Comparison of ENCODE assay signal across 1 cellular context in the genomic region with DNA sequence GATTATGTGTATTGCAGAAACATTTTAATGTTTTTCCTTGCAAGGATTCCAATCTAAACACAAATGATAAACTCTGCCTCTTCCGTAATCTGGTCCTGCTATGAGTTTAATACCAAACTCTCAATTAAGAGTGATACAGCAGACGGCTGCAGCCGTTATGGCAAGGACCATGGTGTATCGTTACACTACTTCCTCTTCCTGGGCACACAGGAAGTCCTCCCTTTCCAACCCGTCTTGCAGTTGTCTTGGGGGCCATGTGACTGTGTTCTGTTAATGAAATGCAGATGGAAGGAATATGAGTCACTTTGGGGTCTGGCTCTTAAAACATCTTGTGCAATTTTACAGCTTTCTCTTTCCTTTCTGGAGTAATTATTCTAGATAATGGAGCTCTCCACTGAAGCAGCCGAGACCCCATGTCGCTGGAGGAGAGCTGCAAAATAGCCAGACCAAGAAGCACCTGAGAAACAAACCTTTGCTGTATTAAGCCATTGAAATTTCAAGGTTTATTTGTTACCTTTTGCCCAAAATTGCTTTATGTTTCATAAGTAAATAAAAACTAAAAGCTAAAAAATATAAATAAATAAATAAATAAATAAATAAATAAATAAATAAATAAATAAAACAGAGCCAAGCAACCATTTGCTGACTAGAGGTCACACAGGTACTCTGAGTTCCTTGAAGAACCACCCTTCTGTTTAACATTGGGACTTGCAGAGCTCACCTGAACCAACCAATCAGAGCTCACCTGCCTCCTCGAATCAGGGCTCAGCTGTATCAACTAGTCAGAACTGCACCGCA.
A peak's percentile ranks its signal among the peaks of the same experiment; 100 is the strongest.
TF ChIP-seq lines count a peak whose summit lies in the region.

No MANE protein-coding gene starts in this region.

TF ChIP-seq in HEK293, 187 proteins besides CTCF, POLR2A, EP300 and RAD21 (continued from another document and continues in another):
- TF ChIP-seq, protein P1, sequence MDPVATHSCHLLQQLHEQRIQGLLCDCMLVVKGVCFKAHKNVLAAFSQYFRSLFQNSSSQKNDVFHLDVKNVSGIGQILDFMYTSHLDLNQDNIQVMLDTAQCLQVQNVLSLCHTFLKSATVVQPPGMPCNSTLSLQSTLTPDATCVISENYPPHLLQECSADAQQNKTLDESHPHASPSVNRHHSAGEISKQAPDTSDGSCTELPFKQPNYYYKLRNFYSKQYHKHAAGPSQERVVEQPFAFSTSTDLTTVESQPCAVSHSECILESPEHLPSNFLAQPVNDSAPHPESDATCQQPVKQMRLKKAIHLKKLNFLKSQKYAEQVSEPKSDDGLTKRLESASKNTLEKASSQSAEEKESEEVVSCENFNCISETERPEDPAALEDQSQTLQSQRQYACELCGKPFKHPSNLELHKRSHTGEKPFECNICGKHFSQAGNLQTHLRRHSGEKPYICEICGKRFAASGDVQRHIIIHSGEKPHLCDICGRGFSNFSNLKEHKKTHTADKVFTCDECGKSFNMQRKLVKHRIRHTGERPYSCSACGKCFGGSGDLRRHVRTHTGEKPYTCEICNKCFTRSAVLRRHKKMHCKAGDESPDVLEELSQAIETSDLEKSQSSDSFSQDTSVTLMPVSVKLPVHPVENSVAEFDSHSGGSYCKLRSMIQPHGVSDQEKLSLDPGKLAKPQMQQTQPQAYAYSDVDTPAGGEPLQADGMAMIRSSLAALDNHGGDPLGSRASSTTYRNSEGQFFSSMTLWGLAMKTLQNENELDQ (tag by site-specific recombination; IDR thresholded peaks at IDR 0.05; ENCODE audit: low read depth), result no peak
- TF ChIP-seq ZNF416 (tag by site-specific recombination; IDR thresholded peaks at IDR 0.05) (no peak), IKZF3 (tag by site-specific recombination; IDR thresholded peaks at IDR 0.05) (no peak), ZNF221 (tag by site-specific recombination; IDR thresholded peaks at IDR 0.05; ENCODE audit: borderline replicate concordance) (no peak), ZNF776 (tag by site-specific recombination; IDR thresholded peaks at IDR 0.05; ENCODE audit: borderline replicate concordance) (no peak), SP2 (tag by site-specific recombination; IDR thresholded peaks at IDR 0.05) (no peak), ZBTB1 (tag by site-specific recombination; IDR thresholded peaks at IDR 0.05) (no peak), ZBTB48 (tag by site-specific recombination; IDR thresholded peaks at IDR 0.05) (no peak), ZNF558 (tag by site-specific recombination; IDR thresholded peaks at IDR 0.05) (peak; percentile 76; the same call in 1 of the 2 replicates), ZNF350 (tag by site-specific recombination; IDR thresholded peaks at IDR 0.05) (no peak), ZNF169 (tag by site-specific recombination; IDR thresholded peaks at IDR 0.05) (no peak), ZNF174 (tag by site-specific recombination; IDR thresholded peaks at IDR 0.05) (no peak), ZNF202 (tag by site-specific recombination; IDR thresholded peaks at IDR 0.05; ENCODE audit: borderline replicate concordance) (peak; percentile 74; the same call in 1 of the 2 replicates), REPIN1 (tag by site-specific recombination; IDR thresholded peaks at IDR 0.05; ENCODE audit: low read depth) (no peak), BCL11B (tag by site-specific recombination; IDR thresholded peaks at IDR 0.05; ENCODE audit: low read depth) (no peak), ZNF214 (tag by site-specific recombination; IDR thresholded peaks at IDR 0.05; ENCODE audit: borderline replicate concordance) (no peak), ZNF843 (tag by site-specific recombination; IDR thresholded peaks at IDR 0.05) (no peak), GLIS1 (tag by site-specific recombination; IDR thresholded peaks at IDR 0.05) (no peak), ZBTB8A (tag by site-specific recombination; IDR thresholded peaks at IDR 0.05) (peak; percentile 88), ZNF426 (tag by site-specific recombination; IDR thresholded peaks at IDR 0.05) (peak; percentile 79), KLF7 (tag by site-specific recombination; IDR thresholded peaks at IDR 0.05; ENCODE audit: borderline replicate concordance) (no peak), MZF1 (tag by site-specific recombination; IDR thresholded peaks at IDR 0.05; ENCODE audit: borderline replicate concordance) (peak; percentile 19; the same call in 1 of the 2 replicates), ZNF670 (tag by site-specific recombination; IDR thresholded peaks at IDR 0.05; ENCODE audit: low read depth) (no peak), TRIM28 (IDR thresholded peaks at IDR 0.05; ENCODE audit: borderline replicate concordance, low read length) (no peak), ZFP69B (tag by site-specific recombination; IDR thresholded peaks at IDR 0.05) (no peak)
- TF ChIP-seq, protein P2, sequence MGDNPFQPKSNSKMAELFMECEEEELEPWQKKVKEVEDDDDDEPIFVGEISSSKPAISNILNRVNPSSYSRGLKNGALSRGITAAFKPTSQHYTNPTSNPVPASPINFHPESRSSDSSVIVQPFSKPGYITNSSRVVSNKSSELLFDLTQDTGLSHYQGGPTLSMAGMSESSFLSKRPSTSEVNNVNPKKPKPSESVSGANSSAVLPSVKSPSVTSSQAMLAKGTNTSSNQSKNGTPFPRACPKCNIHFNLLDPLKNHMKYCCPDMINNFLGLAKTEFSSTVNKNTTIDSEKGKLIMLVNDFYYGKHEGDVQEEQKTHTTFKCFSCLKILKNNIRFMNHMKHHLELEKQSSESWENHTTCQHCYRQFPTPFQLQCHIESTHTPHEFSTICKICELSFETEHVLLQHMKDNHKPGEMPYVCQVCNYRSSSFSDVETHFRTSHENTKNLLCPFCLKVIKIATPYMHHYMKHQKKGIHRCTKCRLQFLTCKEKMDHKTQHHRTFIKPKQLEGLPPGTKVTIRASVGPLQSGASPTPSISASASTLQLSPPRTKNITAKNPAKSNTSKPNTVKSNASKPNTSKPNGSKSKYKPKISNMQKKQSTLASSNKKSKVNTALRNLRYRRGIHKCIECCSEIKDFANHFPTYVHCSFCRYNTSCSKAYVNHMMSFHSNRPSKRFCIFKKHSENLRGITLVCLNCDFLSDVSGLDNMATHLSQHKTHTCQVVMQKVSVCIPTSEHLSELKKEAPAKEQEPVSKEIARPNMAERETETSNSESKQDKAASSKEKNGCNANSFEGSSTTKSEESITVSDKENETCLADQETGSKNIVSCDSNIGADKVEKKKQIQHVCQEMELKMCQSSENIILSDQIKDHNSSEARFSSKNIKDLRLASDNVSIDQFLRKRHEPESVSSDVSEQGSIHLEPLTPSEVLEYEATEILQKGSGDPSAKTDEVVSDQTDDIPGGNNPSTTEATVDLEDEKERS (tag by site-specific recombination; IDR thresholded peaks at IDR 0.05), result no peak
- TF ChIP-seq, protein P3, sequence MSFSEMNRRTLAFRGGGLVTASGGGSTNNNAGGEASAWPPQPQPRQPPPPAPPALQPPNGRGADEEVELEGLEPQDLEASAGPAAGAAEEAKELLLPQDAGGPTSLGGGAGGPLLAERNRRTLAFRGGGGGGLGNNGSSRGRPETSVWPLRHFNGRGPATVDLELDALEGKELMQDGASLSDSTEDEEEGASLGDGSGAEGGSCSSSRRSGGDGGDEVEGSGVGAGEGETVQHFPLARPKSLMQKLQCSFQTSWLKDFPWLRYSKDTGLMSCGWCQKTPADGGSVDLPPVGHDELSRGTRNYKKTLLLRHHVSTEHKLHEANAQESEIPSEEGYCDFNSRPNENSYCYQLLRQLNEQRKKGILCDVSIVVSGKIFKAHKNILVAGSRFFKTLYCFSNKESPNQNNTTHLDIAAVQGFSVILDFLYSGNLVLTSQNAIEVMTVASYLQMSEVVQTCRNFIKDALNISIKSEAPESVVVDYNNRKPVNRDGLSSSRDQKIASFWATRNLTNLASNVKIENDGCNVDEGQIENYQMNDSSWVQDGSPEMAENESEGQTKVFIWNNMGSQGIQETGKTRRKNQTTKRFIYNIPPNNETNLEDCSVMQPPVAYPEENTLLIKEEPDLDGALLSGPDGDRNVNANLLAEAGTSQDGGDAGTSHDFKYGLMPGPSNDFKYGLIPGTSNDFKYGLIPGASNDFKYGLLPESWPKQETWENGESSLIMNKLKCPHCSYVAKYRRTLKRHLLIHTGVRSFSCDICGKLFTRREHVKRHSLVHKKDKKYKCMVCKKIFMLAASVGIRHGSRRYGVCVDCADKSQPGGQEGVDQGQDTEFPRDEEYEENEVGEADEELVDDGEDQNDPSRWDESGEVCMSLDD (tag by site-specific recombination; IDR thresholded peaks at IDR 0.05), result no peak
- TF ChIP-seq, protein P4, sequence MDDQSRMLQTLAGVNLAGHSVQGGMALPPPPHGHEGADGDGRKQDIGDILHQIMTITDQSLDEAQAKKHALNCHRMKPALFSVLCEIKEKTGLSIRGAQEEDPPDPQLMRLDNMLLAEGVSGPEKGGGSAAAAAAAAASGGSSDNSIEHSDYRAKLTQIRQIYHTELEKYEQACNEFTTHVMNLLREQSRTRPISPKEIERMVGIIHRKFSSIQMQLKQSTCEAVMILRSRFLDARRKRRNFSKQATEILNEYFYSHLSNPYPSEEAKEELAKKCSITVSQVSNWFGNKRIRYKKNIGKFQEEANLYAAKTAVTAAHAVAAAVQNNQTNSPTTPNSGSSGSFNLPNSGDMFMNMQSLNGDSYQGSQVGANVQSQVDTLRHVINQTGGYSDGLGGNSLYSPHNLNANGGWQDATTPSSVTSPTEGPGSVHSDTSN (CRISPR knock-in tag; IDR thresholded peaks at IDR 0.05), result no peak
- TF ChIP-seq, protein P5, sequence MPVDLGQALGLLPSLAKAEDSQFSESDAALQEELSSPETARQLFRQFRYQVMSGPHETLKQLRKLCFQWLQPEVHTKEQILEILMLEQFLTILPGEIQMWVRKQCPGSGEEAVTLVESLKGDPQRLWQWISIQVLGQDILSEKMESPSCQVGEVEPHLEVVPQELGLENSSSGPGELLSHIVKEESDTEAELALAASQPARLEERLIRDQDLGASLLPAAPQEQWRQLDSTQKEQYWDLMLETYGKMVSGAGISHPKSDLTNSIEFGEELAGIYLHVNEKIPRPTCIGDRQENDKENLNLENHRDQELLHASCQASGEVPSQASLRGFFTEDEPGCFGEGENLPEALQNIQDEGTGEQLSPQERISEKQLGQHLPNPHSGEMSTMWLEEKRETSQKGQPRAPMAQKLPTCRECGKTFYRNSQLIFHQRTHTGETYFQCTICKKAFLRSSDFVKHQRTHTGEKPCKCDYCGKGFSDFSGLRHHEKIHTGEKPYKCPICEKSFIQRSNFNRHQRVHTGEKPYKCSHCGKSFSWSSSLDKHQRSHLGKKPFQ (tag by site-specific recombination; IDR thresholded peaks at IDR 0.05), result no peak
- TF ChIP-seq, protein P6, sequence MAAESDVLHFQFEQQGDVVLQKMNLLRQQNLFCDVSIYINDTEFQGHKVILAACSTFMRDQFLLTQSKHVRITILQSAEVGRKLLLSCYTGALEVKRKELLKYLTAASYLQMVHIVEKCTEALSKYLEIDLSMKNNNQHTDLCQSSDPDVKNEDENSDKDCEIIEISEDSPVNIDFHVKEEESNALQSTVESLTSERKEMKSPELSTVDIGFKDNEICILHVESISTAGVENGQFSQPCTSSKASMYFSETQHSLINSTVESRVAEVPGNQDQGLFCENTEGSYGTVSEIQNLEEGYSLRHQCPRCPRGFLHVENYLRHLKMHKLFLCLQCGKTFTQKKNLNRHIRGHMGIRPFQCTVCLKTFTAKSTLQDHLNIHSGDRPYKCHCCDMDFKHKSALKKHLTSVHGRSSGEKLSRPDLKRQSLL (tag by site-specific recombination; IDR thresholded peaks at IDR 0.05), result no peak
- TF ChIP-seq, protein P7, sequence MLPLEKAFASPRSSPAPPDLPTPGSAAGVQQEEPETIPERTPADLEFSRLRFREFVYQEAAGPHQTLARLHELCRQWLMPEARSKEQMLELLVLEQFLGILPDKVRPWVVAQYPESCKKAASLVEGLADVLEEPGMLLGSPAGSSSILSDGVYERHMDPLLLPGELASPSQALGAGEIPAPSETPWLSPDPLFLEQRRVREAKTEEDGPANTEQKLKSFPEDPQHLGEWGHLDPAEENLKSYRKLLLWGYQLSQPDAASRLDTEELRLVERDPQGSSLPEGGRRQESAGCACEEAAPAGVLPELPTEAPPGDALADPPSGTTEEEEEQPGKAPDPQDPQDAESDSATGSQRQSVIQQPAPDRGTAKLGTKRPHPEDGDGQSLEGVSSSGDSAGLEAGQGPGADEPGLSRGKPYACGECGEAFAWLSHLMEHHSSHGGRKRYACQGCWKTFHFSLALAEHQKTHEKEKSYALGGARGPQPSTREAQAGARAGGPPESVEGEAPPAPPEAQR (tag by site-specific recombination; IDR thresholded peaks at IDR 0.05), result no peak
- TF ChIP-seq, protein P8, sequence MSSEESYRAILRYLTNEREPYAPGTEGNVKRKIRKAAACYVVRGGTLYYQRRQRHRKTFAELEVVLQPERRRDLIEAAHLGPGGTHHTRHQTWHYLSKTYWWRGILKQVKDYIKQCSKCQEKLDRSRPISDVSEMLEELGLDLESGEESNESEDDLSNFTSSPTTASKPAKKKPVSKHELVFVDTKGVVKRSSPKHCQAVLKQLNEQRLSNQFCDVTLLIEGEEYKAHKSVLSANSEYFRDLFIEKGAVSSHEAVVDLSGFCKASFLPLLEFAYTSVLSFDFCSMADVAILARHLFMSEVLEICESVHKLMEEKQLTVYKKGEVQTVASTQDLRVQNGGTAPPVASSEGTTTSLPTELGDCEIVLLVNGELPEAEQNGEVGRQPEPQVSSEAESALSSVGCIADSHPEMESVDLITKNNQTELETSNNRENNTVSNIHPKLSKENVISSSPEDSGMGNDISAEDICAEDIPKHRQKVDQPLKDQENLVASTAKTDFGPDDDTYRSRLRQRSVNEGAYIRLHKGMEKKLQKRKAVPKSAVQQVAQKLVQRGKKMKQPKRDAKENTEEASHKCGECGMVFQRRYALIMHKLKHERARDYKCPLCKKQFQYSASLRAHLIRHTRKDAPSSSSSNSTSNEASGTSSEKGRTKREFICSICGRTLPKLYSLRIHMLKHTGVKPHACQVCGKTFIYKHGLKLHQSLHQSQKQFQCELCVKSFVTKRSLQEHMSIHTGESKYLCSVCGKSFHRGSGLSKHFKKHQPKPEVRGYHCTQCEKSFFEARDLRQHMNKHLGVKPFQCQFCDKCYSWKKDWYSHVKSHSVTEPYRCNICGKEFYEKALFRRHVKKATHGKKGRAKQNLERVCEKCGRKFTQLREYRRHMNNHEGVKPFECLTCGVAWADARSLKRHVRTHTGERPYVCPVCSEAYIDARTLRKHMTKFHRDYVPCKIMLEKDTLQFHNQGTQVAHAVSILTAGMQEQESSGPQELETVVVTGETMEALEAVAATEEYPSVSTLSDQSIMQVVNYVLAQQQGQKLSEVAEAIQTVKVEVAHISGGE (tag by site-specific recombination; conservative IDR thresholded peaks at IDR 0.05; ENCODE audit: low read depth), result peak; percentile 83
- TF ChIP-seq, protein P9, sequence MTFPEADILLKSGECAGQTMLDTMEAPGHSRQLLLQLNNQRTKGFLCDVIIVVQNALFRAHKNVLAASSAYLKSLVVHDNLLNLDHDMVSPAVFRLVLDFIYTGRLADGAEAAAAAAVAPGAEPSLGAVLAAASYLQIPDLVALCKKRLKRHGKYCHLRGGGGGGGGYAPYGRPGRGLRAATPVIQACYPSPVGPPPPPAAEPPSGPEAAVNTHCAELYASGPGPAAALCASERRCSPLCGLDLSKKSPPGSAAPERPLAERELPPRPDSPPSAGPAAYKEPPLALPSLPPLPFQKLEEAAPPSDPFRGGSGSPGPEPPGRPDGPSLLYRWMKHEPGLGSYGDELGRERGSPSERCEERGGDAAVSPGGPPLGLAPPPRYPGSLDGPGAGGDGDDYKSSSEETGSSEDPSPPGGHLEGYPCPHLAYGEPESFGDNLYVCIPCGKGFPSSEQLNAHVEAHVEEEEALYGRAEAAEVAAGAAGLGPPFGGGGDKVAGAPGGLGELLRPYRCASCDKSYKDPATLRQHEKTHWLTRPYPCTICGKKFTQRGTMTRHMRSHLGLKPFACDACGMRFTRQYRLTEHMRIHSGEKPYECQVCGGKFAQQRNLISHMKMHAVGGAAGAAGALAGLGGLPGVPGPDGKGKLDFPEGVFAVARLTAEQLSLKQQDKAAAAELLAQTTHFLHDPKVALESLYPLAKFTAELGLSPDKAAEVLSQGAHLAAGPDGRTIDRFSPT (tag by site-specific recombination; IDR thresholded peaks at IDR 0.05), result no peak
